1 cellular context compared by ENCODE assay signal in the genomic region with DNA sequence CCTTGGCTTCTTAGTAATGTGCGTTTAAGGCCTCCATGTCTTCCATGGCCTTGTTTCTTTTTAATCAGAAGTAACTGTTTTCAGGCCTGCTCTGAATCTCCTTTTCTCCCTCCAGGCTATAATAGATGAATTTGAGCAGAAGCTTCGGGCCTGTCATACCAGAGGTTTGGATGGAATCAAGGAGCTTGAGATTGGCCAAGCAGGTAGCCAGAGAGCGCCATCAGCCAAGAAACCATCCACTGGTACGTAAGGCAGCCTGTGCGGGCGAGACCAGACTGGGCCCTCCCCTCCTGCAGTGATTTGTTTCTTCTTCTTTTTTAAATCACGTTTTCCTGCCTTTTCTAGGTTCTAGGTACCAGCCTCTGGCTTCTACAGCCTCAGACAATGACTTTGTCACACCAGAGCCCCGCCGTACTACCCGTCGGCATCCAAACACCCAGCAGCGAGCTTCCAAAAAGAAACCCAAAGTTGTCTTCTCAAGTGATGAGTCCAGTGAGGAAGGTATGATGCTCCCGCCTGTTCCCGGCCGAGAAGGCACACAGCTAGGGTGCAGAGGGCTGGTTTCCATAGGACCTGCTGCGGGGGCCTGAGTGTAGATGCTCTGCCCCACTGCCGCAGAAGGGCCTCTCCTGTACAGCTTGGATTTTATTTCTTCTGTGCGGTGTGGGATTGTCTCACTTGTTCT.
TF ChIP-seq lines count a peak whose summit lies in the region.

No MANE protein-coding gene starts in this region.

TF ChIP-seq in WTC11, 78 proteins besides CTCF, POLR2A, EP300 and RAD21 (continued from another document):
- TF ChIP-seq, protein P1, sequence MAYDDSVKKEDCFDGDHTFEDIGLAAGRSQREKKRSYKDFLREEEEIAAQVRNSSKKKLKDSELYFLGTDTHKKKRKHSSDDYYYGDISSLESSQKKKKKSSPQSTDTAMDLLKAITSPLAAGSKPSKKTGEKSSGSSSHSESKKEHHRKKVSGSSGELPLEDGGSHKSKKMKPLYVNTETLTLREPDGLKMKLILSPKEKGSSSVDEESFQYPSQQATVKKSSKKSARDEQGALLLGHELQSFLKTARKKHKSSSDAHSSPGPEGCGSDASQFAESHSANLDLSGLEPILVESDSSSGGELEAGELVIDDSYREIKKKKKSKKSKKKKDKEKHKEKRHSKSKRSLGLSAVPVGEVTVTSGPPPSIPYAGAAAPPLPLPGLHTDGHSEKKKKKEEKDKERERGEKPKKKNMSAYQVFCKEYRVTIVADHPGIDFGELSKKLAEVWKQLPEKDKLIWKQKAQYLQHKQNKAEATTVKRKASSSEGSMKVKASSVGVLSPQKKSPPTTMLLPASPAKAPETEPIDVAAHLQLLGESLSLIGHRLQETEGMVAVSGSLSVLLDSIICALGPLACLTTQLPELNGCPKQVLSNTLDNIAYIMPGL (CRISPR knock-in tag; IDR thresholded peaks at IDR 0.05) = no peak
- TF ChIP-seq, protein P2, sequence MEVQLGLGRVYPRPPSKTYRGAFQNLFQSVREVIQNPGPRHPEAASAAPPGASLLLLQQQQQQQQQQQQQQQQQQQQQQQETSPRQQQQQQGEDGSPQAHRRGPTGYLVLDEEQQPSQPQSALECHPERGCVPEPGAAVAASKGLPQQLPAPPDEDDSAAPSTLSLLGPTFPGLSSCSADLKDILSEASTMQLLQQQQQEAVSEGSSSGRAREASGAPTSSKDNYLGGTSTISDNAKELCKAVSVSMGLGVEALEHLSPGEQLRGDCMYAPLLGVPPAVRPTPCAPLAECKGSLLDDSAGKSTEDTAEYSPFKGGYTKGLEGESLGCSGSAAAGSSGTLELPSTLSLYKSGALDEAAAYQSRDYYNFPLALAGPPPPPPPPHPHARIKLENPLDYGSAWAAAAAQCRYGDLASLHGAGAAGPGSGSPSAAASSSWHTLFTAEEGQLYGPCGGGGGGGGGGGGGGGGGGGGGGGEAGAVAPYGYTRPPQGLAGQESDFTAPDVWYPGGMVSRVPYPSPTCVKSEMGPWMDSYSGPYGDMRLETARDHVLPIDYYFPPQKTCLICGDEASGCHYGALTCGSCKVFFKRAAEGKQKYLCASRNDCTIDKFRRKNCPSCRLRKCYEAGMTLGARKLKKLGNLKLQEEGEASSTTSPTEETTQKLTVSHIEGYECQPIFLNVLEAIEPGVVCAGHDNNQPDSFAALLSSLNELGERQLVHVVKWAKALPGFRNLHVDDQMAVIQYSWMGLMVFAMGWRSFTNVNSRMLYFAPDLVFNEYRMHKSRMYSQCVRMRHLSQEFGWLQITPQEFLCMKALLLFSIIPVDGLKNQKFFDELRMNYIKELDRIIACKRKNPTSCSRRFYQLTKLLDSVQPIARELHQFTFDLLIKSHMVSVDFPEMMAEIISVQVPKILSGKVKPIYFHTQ (CRISPR knock-in tag; IDR thresholded peaks at IDR 0.05) = no peak
- TF ChIP-seq, protein P3, sequence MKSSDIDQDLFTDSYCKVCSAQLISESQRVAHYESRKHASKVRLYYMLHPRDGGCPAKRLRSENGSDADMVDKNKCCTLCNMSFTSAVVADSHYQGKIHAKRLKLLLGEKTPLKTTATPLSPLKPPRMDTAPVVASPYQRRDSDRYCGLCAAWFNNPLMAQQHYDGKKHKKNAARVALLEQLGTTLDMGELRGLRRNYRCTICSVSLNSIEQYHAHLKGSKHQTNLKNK (CRISPR knock-in tag; IDR thresholded peaks at IDR 0.05) = no peak
- no peak for TF ChIP-seq CREM (CRISPR knock-in tag; IDR thresholded peaks at IDR 0.05)
- TF ChIP-seq, protein P4, sequence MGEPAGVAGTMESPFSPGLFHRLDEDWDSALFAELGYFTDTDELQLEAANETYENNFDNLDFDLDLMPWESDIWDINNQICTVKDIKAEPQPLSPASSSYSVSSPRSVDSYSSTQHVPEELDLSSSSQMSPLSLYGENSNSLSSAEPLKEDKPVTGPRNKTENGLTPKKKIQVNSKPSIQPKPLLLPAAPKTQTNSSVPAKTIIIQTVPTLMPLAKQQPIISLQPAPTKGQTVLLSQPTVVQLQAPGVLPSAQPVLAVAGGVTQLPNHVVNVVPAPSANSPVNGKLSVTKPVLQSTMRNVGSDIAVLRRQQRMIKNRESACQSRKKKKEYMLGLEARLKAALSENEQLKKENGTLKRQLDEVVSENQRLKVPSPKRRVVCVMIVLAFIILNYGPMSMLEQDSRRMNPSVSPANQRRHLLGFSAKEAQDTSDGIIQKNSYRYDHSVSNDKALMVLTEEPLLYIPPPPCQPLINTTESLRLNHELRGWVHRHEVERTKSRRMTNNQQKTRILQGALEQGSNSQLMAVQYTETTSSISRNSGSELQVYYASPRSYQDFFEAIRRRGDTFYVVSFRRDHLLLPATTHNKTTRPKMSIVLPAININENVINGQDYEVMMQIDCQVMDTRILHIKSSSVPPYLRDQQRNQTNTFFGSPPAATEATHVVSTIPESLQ (CRISPR knock-in tag; IDR thresholded peaks at IDR 0.05) = no peak
- no peak for TF ChIP-seq TEAD4 (CRISPR knock-in tag; IDR thresholded peaks at IDR 0.05)
- no peak for TF ChIP-seq ZNF232 (CRISPR knock-in tag; IDR thresholded peaks at IDR 0.05)
- TF ChIP-seq, protein P5, sequence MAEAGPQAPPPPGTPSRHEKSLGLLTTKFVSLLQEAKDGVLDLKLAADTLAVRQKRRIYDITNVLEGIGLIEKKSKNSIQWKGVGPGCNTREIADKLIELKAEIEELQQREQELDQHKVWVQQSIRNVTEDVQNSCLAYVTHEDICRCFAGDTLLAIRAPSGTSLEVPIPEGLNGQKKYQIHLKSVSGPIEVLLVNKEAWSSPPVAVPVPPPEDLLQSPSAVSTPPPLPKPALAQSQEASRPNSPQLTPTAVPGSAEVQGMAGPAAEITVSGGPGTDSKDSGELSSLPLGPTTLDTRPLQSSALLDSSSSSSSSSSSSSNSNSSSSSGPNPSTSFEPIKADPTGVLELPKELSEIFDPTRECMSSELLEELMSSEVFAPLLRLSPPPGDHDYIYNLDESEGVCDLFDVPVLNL (CRISPR knock-in tag; IDR thresholded peaks at IDR 0.05; ENCODE audit: borderline replicate concordance, low read depth) = no peak
- TF ChIP-seq, protein P6, sequence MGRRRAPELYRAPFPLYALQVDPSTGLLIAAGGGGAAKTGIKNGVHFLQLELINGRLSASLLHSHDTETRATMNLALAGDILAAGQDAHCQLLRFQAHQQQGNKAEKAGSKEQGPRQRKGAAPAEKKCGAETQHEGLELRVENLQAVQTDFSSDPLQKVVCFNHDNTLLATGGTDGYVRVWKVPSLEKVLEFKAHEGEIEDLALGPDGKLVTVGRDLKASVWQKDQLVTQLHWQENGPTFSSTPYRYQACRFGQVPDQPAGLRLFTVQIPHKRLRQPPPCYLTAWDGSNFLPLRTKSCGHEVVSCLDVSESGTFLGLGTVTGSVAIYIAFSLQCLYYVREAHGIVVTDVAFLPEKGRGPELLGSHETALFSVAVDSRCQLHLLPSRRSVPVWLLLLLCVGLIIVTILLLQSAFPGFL (CRISPR knock-in tag; IDR thresholded peaks at IDR 0.05; ENCODE audit: borderline replicate concordance) = no peak
